ENCODE assay signal across 8 cellular contexts in the genomic region with DNA sequence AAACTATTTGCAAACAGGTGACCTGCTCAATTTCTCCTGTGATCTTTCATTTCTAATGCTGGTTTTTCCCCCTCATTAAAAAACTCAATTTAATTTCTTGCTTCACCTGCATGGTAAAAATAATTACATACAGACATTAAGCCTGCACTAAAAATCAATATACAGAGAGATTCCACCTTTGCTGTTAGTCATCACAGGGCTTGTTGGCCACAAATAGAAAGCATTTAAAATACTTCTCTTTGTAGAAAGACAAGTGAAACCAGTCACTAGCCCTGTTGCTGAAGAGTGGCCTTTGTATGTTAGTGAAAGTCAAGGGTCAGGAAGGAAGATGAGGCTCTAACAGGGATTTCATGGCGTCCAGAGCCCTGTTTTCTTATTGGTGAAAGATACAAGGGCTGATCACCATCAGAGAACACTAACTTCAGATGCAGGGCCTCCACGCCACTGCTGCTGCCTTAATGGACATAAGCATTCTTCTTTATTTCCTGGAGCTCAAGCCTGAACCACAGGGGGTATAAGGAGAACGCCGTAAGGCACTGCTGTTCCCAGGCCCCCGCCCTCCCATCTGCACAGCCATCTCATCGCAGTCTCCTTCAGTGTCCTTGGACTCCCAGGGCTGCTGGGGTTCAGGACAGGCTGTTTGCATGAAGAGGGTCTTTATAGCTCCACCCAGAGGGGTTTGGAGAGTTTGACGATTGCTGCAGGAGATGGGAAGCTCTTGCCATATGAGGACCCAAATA.
DNase-seq lines count a peak whose midpoint lies in the region; ATAC-seq and TF ChIP-seq lines count a peak whose summit lies in the region.

No MANE protein-coding gene starts in this region.

- TF ChIP-seq CTCF in Caco-2 (IDR thresholded peaks at IDR 0.05; ENCODE audit: insufficient read depth in 1 of 2, low read depth in 1 of 2, low read length in 1 of 2, severe bottlenecking in 1 of 2, unreplicated experiment in 1 of 2) (no peak), tibial artery (IDR thresholded peaks at IDR 0.05) (no peak)

- CTCF ChIA-PET in Caco-2 (lab: Charles Lee): no interaction called here

- H3K4me1 ChIP-seq in Caco-2 (peaks cover 71% of the 10 kb centered on the region), tibial artery (peaks cover 0 to 54% (median 48%) of the 10 kb centered on the region in 4 donors)

- H3K4me3 ChIP-seq in Caco-2 (ENCODE audit: low read depth, low read length) (no peak overlapping the region), tibial artery (no peak overlapping the region)

- H3K27me3 ChIP-seq in Caco-2 (replicated peaks; ENCODE audit: control insufficient read depth, insufficient read depth, low read length): no peaks in the 10 kb centered on the region
- no peaks in the 10 kb centered on the region for H3K27me3 ChIP-seq in layer of hippocampus (ENCODE audit: control insufficient read depth, insufficient read depth, low read length)
- H3K27me3 ChIP-seq in tibial artery: no peaks in the 10 kb centered on the region

- POLR2A ChIA-PET in Caco-2 (lab: Charles Lee): interaction anchor here (1.4 kb wide), 1 partner anchor 116 kb away, joined by 6 read pairs; no protein-coding TSS in a partner anchor

- H3K4me3 Mint-ChIP-seq in Caco-2 (ENCODE audit: unreplicated experiment): no peak overlapping the region
- H3K4me3 Mint-ChIP-seq in T-helper 2 cell treated with Interferon-gamma antibody and Interleukin-4, amounts not matched to agents 5 μg/mL and 100 μg/mL, for 36 hours: peak overlapping the region; percentile 41

- peak overlapping the region; percentile 99 for H3K27ac ChIP-seq in layer of hippocampus (ENCODE audit: low read depth, low read length)
- H3K27ac ChIP-seq in tibial artery: peak overlapping the region; percentile 87 to 93

- intact Hi-C loops in Caco-2 (cut with micrococcal nuclease; ENCODE audit: unreplicated experiment) (no loop called here), tibial artery (cut with DNase I; ENCODE audit: low total_unique reads) (loop anchor here (5.0 kb wide), 1 partner anchor 355 kb away; no protein-coding TSS in a partner anchor)

- H3K4me1 Mint-ChIP-seq in Caco-2 (ENCODE audit: low read depth, unreplicated experiment): peaks cover 53% of the 10 kb centered on the region
- H3K4me1 Mint-ChIP-seq in T-helper 2 cell treated with Interferon-gamma antibody and Interleukin-4, amounts not matched to agents 5 μg/mL and 100 μg/mL, for 36 hours (ENCODE audit: low read depth): peaks cover 91% of the 10 kb centered on the region

- DNase-seq in Caco-2: no peak
- no peak for DNase-seq in T-helper 2 cell treated with Interferon-gamma antibody and Interleukin-4, amounts not matched to agents 5 μg/mL and 100 μg/mL, for 36 hours (ENCODE audit: low spot score)
- DNase-seq in tibial artery: no peak
- no peak for DNase-seq in AG08395 (ENCODE audit: low spot score)

- H3K27ac Mint-ChIP-seq in Caco-2 (ENCODE audit: unreplicated experiment): peak overlapping the region; percentile 86
- H3K27ac Mint-ChIP-seq in T-helper 2 cell treated with Interferon-gamma antibody and Interleukin-4, amounts not matched to agents 5 μg/mL and 100 μg/mL, for 36 hours: peak overlapping the region; percentile 95

- no peaks in the 10 kb centered on the region for H3K9me3 ChIP-seq in Caco-2
- H3K9me3 ChIP-seq in tibial artery: no peaks in the 10 kb centered on the region

- peak; percentile 35 for ATAC-seq in HG02885 (IDR thresholded peaks at IDR 0.05; ENCODE audit: poor library complexity, unreplicated experiment)
- ATAC-seq in GM19397 (IDR thresholded peaks at IDR 0.05; ENCODE audit: unreplicated experiment): no peak
- ATAC-seq in HG03520 (IDR thresholded peaks at IDR 0.05; ENCODE audit: unreplicated experiment): no peak

- no TSS peak for BruUV-seq in Caco-2 (replicated peaks; lab: Mats Ljungman, UMichigan)

- H3K9me3 Mint-ChIP-seq in Caco-2 (ENCODE audit: unreplicated experiment): no peaks in the 10 kb centered on the region
- H3K9me3 Mint-ChIP-seq in T-helper 2 cell treated with Interferon-gamma antibody and Interleukin-4, amounts not matched to agents 5 μg/mL and 100 μg/mL, for 36 hours: no peaks in the 10 kb centered on the region

- no peaks in the 10 kb centered on the region for H3K27me3 Mint-ChIP-seq in Caco-2 (ENCODE audit: insufficient read depth, unreplicated experiment)
- no peaks in the 10 kb centered on the region for H3K27me3 Mint-ChIP-seq in T-helper 2 cell treated with Interferon-gamma antibody and Interleukin-4, amounts not matched to agents 5 μg/mL and 100 μg/mL, for 36 hours (ENCODE audit: low read depth)

- no peaks in the 10 kb centered on the region for H3K36me3 ChIP-seq in Caco-2 (ENCODE audit: control insufficient read depth, insufficient read depth, low read length)
- no peaks in the 10 kb centered on the region for H3K36me3 ChIP-seq in tibial artery

- peaks cover 6% of the 10 kb centered on the region for H3K36me3 Mint-ChIP-seq in Caco-2 (ENCODE audit: insufficient read depth, unreplicated experiment)
- H3K36me3 Mint-ChIP-seq in T-helper 2 cell treated with Interferon-gamma antibody and Interleukin-4, amounts not matched to agents 5 μg/mL and 100 μg/mL, for 36 hours (ENCODE audit: low read depth): peaks cover 9% of the 10 kb centered on the region
